In the genomic region with DNA sequence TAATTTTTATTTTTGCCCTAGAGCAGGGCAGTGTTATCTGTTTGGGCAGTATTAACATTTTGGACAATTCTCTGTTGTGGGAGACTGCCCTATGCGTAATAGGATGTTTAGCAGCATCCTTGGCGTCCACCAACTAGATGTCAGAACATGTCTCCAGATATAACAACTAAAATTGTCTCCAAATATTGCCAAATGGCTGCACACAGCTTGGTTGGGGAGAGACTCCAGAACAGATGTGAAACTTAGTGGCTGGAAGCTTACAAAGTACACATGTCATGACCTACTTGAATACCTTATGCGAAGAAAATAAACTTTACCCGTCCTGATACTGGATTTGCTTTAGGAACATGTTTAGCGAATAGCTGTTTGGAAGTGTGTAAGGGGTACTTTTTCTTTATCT, we compare ENCODE assay signal across 34 cellular contexts.
"Had no signal": no experiment of that assay in that cellular context is flagged by ENCODE, and none has a peak within 500 bp of the region (broad histone marks: within the 10 kb centered on the region; RNA-seq: fewer than 3 reads in every experiment).

No MANE protein-coding gene starts in this region.

- H3K27me3 ChIP-seq: MG63 had no signal

- DNase-seq: Karpas-422, Kasumi-1, MG63, MM.1S, MV-4-11, NCI-H1048, NCI-H1092, NCI-H1092 treated with DMSO at 0.1 percent for 48 hours, NCI-H1105, NCI-H1105 treated with DMSO at 0.1 percent for 48 hours, NCI-H1417, NCI-H1417 treated with DMSO at 0.1 percent for 48 hours, NCI-H1436, NCI-H1436 treated with DMSO at 0.1 percent for 48 hours, NCI-H146, NCI-H1694, NCI-H1694 treated with DMSO at 0.1 percent for 48 hours, NCI-H187, NCI-H187 treated with DMSO at 0.1 percent for 48 hours, NCI-H1930, NCI-H2029, NCI-H2029 treated with DMSO at 0.1 percent for 48 hours, NCI-H2081, NCI-H2081 treated with DMSO at 0.1 percent for 48 hours, NCI-H2107, NCI-H2171, NCI-H2171 treated with DMSO at 0.1 percent for 48 hours, NCI-H2227 treated with DMSO at 0.1 percent for 48 hours, NCI-H226, NCI-H345, NCI-H446, NCI-H446 treated with DMSO at 0.1 percent for 48 hours, NCI-H510A had no signal

- H3K27ac ChIP-seq: KMS-11 had no signal

- H3K4me3 ChIP-seq: MG63 had no signal

- H3K9me3 ChIP-seq: MG63 had no signal

- H3K36me3 ChIP-seq: MG63 had no signal
